Comparison of ENCODE assay signal across 1 cellular context in the genomic region with DNA sequence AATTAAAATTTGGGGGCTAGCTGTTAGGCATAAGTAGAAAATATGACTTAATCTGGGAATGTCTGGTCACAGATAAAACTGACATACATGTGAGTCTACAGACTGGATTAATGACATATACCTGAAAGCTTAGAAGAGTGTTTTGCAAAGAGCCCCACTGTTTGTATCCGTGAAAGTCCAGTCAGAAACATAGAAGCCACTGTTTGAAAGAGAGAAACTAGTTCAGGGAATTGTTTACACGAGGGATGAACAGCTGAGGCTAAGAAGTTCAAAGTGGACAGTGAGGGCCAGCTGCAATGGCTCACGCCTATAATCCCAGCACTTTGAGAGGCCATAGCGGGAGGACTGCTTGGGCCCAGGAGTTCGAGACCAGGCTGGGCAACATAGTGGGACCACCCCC.
A peak's percentile ranks its signal among the peaks of the same experiment; 100 is the strongest.
TF ChIP-seq lines count a peak whose summit lies in the region.

No MANE protein-coding gene starts in this region.

TF ChIP-seq in HepG2, 621 proteins besides CTCF, POLR2A, EP300 and RAD21 (continued from another document and continues in another):
- TF ChIP-seq, protein P1, sequence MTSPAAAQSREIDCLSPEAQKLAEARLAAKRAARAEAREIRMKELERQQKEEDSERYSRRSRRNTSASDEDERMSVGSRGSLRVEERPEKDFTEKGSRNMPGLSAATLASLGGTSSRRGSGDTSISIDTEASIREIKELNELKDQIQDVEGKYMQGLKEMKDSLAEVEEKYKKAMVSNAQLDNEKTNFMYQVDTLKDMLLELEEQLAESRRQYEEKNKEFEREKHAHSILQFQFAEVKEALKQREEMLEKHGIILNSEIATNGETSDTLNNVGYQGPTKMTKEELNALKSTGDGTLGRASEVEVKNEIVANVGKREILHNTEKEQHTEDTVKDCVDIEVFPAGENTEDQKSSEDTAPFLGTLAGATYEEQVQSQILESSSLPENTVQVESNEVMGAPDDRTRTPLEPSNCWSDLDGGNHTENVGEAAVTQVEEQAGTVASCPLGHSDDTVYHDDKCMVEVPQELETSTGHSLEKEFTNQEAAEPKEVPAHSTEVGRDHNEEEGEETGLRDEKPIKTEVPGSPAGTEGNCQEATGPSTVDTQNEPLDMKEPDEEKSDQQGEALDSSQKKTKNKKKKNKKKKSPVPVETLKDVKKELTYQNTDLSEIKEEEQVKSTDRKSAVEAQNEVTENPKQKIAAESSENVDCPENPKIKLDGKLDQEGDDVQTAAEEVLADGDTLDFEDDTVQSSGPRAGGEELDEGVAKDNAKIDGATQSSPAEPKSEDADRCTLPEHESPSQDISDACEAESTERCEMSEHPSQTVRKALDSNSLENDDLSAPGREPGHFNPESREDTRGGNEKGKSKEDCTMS (CRISPR knock-in tag; conservative IDR thresholded peaks at IDR 0.05): no peak
- TF ChIP-seq, protein P2, sequence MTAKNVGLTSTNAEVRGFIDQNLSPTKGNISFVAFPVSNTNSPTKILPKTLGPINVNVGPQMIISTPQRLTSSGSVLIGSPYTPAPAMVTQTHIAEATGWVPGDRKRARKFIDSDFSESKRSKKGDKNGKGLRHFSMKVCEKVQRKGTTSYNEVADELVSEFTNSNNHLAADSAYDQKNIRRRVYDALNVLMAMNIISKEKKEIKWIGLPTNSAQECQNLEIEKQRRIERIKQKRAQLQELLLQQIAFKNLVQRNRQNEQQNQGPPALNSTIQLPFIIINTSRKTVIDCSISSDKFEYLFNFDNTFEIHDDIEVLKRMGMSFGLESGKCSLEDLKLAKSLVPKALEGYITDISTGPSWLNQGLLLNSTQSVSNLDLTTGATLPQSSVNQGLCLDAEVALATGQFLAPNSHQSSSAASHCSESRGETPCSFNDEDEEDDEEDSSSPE (CRISPR knock-in tag; IDR thresholded peaks at IDR 0.05): no peak
- no peak for TF ChIP-seq CREM (IDR thresholded peaks at IDR 0.05)
- no peak for TF ChIP-seq CREM (CRISPR knock-in tag; IDR thresholded peaks at IDR 0.05)
- no peak for TF ChIP-seq ELF4 (CRISPR knock-in tag; IDR thresholded peaks at IDR 0.05; ENCODE audit: borderline replicate concordance)
- TF ChIP-seq, protein P3, sequence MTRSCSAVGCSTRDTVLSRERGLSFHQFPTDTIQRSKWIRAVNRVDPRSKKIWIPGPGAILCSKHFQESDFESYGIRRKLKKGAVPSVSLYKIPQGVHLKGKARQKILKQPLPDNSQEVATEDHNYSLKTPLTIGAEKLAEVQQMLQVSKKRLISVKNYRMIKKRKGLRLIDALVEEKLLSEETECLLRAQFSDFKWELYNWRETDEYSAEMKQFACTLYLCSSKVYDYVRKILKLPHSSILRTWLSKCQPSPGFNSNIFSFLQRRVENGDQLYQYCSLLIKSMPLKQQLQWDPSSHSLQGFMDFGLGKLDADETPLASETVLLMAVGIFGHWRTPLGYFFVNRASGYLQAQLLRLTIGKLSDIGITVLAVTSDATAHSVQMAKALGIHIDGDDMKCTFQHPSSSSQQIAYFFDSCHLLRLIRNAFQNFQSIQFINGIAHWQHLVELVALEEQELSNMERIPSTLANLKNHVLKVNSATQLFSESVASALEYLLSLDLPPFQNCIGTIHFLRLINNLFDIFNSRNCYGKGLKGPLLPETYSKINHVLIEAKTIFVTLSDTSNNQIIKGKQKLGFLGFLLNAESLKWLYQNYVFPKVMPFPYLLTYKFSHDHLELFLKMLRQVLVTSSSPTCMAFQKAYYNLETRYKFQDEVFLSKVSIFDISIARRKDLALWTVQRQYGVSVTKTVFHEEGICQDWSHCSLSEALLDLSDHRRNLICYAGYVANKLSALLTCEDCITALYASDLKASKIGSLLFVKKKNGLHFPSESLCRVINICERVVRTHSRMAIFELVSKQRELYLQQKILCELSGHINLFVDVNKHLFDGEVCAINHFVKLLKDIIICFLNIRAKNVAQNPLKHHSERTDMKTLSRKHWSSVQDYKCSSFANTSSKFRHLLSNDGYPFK (CRISPR knock-in tag; IDR thresholded peaks at IDR 0.05; ENCODE audit: borderline replicate concordance): no peak
- no peak for TF ChIP-seq ZNF761 (CRISPR knock-in tag; conservative IDR thresholded peaks at IDR 0.05)
- no peak for TF ChIP-seq NCOA5 (CRISPR knock-in tag; IDR thresholded peaks at IDR 0.05)
- TF ChIP-seq ZNF234 (CRISPR knock-in tag; conservative IDR thresholded peaks at IDR 0.05): no peak
- TF ChIP-seq MEF2D (CRISPR knock-in tag; IDR thresholded peaks at IDR 0.05): no peak
- TF ChIP-seq ZNF569 (CRISPR knock-in tag; IDR thresholded peaks at IDR 0.05; ENCODE audit: borderline replicate concordance): no peak
- TF ChIP-seq, protein P4, sequence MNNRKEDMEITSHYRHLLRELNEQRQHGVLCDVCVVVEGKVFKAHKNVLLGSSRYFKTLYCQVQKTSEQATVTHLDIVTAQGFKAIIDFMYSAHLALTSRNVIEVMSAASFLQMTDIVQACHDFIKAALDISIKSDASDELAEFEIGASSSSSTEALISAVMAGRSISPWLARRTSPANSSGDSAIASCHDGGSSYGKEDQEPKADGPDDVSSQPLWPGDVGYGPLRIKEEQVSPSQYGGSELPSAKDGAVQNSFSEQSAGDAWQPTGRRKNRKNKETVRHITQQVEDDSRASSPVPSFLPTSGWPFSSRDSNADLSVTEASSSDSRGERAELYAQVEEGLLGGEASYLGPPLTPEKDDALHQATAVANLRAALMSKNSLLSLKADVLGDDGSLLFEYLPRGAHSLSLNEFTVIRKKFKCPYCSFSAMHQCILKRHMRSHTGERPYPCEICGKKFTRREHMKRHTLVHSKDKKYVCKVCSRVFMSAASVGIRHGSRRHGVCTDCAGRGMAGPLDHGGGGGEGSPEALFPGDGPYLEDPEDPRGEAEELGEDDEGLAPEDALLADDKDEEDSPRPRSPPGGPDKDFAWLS (CRISPR knock-in tag; IDR thresholded peaks at IDR 0.05; ENCODE audit: borderline replicate concordance): no peak
- TF ChIP-seq MIER2 (CRISPR knock-in tag; IDR thresholded peaks at IDR 0.05): 0 out of 2 replicates have a peak, but pooled peaks have one; percentile 34
- TF ChIP-seq SNRNP70 (IDR thresholded peaks at IDR 0.05; ENCODE audit: low read depth, low read length): no peak
- no peak for TF ChIP-seq ZNF776 (CRISPR knock-in tag; IDR thresholded peaks at IDR 0.05)
- TF ChIP-seq, protein P5, sequence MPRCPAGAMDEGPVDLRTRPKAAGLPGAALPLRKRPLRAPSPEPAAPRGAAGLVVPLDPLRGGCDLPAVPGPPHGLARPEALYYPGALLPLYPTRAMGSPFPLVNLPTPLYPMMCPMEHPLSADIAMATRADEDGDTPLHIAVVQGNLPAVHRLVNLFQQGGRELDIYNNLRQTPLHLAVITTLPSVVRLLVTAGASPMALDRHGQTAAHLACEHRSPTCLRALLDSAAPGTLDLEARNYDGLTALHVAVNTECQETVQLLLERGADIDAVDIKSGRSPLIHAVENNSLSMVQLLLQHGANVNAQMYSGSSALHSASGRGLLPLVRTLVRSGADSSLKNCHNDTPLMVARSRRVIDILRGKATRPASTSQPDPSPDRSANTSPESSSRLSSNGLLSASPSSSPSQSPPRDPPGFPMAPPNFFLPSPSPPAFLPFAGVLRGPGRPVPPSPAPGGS (CRISPR knock-in tag; IDR thresholded peaks at IDR 0.05): no peak
- TF ChIP-seq ZFP90 (CRISPR knock-in tag; IDR thresholded peaks at IDR 0.05; ENCODE audit: borderline replicate concordance): no peak
- TF ChIP-seq ARNTL (CRISPR knock-in tag; IDR thresholded peaks at IDR 0.05): no peak
- TF ChIP-seq ZNF292 (CRISPR knock-in tag; IDR thresholded peaks at IDR 0.05; ENCODE audit: borderline replicate concordance, low read depth): peak; percentile 34; the same call in 1 of the 2 replicates
- TF ChIP-seq, protein P6, sequence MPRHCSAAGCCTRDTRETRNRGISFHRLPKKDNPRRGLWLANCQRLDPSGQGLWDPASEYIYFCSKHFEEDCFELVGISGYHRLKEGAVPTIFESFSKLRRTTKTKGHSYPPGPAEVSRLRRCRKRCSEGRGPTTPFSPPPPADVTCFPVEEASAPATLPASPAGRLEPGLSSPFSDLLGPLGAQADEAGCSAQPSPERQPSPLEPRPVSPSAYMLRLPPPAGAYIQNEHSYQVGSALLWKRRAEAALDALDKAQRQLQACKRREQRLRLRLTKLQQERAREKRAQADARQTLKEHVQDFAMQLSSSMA (CRISPR knock-in tag; IDR thresholded peaks at IDR 0.05): no peak
- TF ChIP-seq, protein P7, sequence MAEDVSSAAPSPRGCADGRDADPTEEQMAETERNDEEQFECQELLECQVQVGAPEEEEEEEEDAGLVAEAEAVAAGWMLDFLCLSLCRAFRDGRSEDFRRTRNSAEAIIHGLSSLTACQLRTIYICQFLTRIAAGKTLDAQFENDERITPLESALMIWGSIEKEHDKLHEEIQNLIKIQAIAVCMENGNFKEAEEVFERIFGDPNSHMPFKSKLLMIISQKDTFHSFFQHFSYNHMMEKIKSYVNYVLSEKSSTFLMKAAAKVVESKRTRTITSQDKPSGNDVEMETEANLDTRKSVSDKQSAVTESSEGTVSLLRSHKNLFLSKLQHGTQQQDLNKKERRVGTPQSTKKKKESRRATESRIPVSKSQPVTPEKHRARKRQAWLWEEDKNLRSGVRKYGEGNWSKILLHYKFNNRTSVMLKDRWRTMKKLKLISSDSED (CRISPR knock-in tag; IDR thresholded peaks at IDR 0.05): no peak
- TF ChIP-seq NFIC (IDR thresholded peaks at IDR 0.05; ENCODE audit: low read length): no peak
- no peak for TF ChIP-seq ZNF136 (CRISPR knock-in tag; IDR thresholded peaks at IDR 0.05; ENCODE audit: low read depth)
- TF ChIP-seq ZNF572 (CRISPR knock-in tag; IDR thresholded peaks at IDR 0.05): no peak
- no peak for TF ChIP-seq ZNF432 (CRISPR knock-in tag; IDR thresholded peaks at IDR 0.05; ENCODE audit: borderline replicate concordance)
- TF ChIP-seq NR2F1 (CRISPR knock-in tag; IDR thresholded peaks at IDR 0.05): no peak
- TF ChIP-seq KMT2B (CRISPR knock-in tag; IDR thresholded peaks at IDR 0.05): no peak
- no peak for TF ChIP-seq HIVEP1 (CRISPR knock-in tag; IDR thresholded peaks at IDR 0.05)
- no peak for TF ChIP-seq NBN (conservative IDR thresholded peaks at IDR 0.05)
- TF ChIP-seq, protein P8, sequence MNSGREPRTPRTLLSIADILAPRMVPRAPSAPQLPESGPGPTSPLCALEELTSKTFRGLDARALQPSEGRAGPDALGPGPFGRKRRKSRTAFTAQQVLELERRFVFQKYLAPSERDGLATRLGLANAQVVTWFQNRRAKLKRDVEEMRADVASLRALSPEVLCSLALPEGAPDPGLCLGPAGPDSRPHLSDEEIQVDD (CRISPR knock-in tag; IDR thresholded peaks at IDR 0.05; ENCODE audit: borderline replicate concordance): no peak
- no peak for TF ChIP-seq PRMT3 (CRISPR knock-in tag; IDR thresholded peaks at IDR 0.05; ENCODE audit: borderline replicate concordance, low read depth)
- TF ChIP-seq SRSF4 (IDR thresholded peaks at IDR 0.05; ENCODE audit: low read depth, low read length, poor library complexity, severe bottlenecking): no peak
- no peak for TF ChIP-seq ZNF326 (CRISPR knock-in tag; IDR thresholded peaks at IDR 0.05; ENCODE audit: borderline replicate concordance)
- TF ChIP-seq ZNF841 (CRISPR knock-in tag; IDR thresholded peaks at IDR 0.05; ENCODE audit: borderline replicate concordance): no peak
- TF ChIP-seq ZNF205 (CRISPR knock-in tag; IDR thresholded peaks at IDR 0.05): no peak
- no peak for TF ChIP-seq KLF16 (CRISPR knock-in tag; IDR thresholded peaks at IDR 0.05)
- no peak for TF ChIP-seq TEAD2 (CRISPR knock-in tag; IDR thresholded peaks at IDR 0.05)
- TF ChIP-seq, protein P9, sequence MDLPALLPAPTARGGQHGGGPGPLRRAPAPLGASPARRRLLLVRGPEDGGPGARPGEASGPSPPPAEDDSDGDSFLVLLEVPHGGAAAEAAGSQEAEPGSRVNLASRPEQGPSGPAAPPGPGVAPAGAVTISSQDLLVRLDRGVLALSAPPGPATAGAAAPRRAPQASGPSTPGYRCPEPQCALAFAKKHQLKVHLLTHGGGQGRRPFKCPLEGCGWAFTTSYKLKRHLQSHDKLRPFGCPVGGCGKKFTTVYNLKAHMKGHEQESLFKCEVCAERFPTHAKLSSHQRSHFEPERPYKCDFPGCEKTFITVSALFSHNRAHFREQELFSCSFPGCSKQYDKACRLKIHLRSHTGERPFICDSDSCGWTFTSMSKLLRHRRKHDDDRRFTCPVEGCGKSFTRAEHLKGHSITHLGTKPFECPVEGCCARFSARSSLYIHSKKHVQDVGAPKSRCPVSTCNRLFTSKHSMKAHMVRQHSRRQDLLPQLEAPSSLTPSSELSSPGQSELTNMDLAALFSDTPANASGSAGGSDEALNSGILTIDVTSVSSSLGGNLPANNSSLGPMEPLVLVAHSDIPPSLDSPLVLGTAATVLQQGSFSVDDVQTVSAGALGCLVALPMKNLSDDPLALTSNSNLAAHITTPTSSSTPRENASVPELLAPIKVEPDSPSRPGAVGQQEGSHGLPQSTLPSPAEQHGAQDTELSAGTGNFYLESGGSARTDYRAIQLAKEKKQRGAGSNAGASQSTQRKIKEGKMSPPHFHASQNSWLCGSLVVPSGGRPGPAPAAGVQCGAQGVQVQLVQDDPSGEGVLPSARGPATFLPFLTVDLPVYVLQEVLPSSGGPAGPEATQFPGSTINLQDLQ (CRISPR knock-in tag; IDR thresholded peaks at IDR 0.05): no peak
- TF ChIP-seq, protein P10, sequence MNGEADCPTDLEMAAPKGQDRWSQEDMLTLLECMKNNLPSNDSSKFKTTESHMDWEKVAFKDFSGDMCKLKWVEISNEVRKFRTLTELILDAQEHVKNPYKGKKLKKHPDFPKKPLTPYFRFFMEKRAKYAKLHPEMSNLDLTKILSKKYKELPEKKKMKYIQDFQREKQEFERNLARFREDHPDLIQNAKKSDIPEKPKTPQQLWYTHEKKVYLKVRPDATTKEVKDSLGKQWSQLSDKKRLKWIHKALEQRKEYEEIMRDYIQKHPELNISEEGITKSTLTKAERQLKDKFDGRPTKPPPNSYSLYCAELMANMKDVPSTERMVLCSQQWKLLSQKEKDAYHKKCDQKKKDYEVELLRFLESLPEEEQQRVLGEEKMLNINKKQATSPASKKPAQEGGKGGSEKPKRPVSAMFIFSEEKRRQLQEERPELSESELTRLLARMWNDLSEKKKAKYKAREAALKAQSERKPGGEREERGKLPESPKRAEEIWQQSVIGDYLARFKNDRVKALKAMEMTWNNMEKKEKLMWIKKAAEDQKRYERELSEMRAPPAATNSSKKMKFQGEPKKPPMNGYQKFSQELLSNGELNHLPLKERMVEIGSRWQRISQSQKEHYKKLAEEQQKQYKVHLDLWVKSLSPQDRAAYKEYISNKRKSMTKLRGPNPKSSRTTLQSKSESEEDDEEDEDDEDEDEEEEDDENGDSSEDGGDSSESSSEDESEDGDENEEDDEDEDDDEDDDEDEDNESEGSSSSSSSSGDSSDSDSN (CRISPR knock-in tag; IDR thresholded peaks at IDR 0.05): no peak
- no peak for TF ChIP-seq SP1 (IDR thresholded peaks at IDR 0.05)
- TF ChIP-seq SP1 (CRISPR knock-in tag; IDR thresholded peaks at IDR 0.05): no peak
- no peak for TF ChIP-seq GABPB1 (CRISPR knock-in tag; IDR thresholded peaks at IDR 0.05)
- no peak for TF ChIP-seq XRCC5 (optimal IDR thresholded peaks at IDR 0.05; ENCODE audit: low read length)
- no peak for TF ChIP-seq JUNB (CRISPR knock-in tag; IDR thresholded peaks at IDR 0.05; ENCODE audit: borderline replicate concordance)
- TF ChIP-seq PHF21A (CRISPR knock-in tag; IDR thresholded peaks at IDR 0.05): peak; percentile 49; the same call in 1 of the 2 replicates
- peak; percentile 22; the same call in 1 of the 2 replicates for TF ChIP-seq HDAC1 (CRISPR knock-in tag; IDR thresholded peaks at IDR 0.05)
- TF ChIP-seq EED (CRISPR knock-in tag; IDR thresholded peaks at IDR 0.05): no peak
